In genomic region chr2:64203131-64204005, GRCh38 we compare ENCODE assay signal across 8 cellular contexts. TPM values are rescaled to one million over a fixed set of nuclear protein-coding genes. Genes with fewer than 3 reads are reported as not detected.
DNase-seq lines count a peak whose midpoint lies in the region; ATAC-seq and TF ChIP-seq lines count a peak whose summit lies in the region.

No MANE protein-coding gene starts in this region.

- no peaks in the 10 kb centered on the region for H3K9me3 Mint-ChIP-seq in natural killer cell

- no peaks in the 10 kb centered on the region for H3K36me3 ChIP-seq in BLaER1
- no peaks in the 10 kb centered on the region for H3K36me3 ChIP-seq in Karpas-422 (ENCODE audit: insufficient read depth, low read length)

- H3K27me3 ChIP-seq in BLaER1 (no peaks in the 10 kb centered on the region), Karpas-422 (ENCODE audit: low read length) (no peaks in the 10 kb centered on the region)

- H3K27ac Mint-ChIP-seq in natural killer cell, result peak overlapping the region; percentile 67 to 80

- H3K27ac ChIP-seq in BLaER1 (peak overlapping the region; percentile 80; the same call in 1 of the 2 replicates), Karpas-422 (ENCODE audit: low read length) (0 out of 2 replicates have a peak overlapping the region, but pooled peaks have one; percentile 13), coronary artery (peak overlapping the region; percentile 60 to 88)

- DNase-seq in Karpas-422 (no peak), coronary artery (ENCODE audit: low spot score) (no peak), natural killer cell (no peak), GM10266 (ENCODE audit: extremely low spot score) (no peak), SHP77 (lab: John Stamatoyannopoulos, UW) (no peak), NCI-H1930 (lab: John Stamatoyannopoulos, UW) (no peak), omental fat pad (ENCODE audit: low spot score) (no peak)

- no peaks in the 10 kb centered on the region for H3K9me3 ChIP-seq in BLaER1
- H3K9me3 ChIP-seq in Karpas-422 (ENCODE audit: low read length), result no peaks in the 10 kb centered on the region

- no peaks in the 10 kb centered on the region for H3K79me2 ChIP-seq in Karpas-422 (ENCODE audit: low read length)

- no peak overlapping the region; the same call in 1 of the 2 replicates for H3K9ac ChIP-seq in BLaER1
- peak overlapping the region; percentile 49 for H3K9ac ChIP-seq in Karpas-422 (ENCODE audit: low read length)

- intact Hi-C loops in natural killer cell (cut with micrococcal nuclease), result no loop called here

- no peaks in the 10 kb centered on the region for H3K9me2 ChIP-seq in Karpas-422 (replicated peaks; ENCODE audit: insufficient read depth, low read length)

- H3K4me3 Mint-ChIP-seq in natural killer cell, result no peak overlapping the region

- H3K4me1 Mint-ChIP-seq in natural killer cell, result peaks cover 18 to 19% of the 10 kb centered on the region in 2 donors

- H3K4me1 ChIP-seq in BLaER1 (peaks cover 22% of the 10 kb centered on the region), Karpas-422 (ENCODE audit: low read length) (peaks cover 19% of the 10 kb centered on the region)

- TF ChIP-seq CTCF in coronary artery (IDR thresholded peaks at IDR 0.05) (no peak), natural killer cell (IDR thresholded peaks at IDR 0.05) (no peak), GM10266 (IDR thresholded peaks at IDR 0.05; ENCODE audit: control insufficient read depth, insufficient read depth, low read depth, missing control alignments) (no peak), omental fat pad (IDR thresholded peaks at IDR 0.05) (no peak)

- H3K4me3 ChIP-seq in BLaER1 (peak overlapping the region; percentile 44; the same call in 1 of the 2 replicates), Karpas-422 (ENCODE audit: low read length) (peak overlapping the region; percentile 23; the same call in 1 of the 2 replicates), coronary artery (peak overlapping the region; percentile 30)

- H3K4me2 ChIP-seq in BLaER1 (peak overlapping the region; percentile 84), Karpas-422 (ENCODE audit: low read depth, low read length, poor library complexity, severe bottlenecking) (peak overlapping the region; percentile 52)

- H2AFZ ChIP-seq in Karpas-422 (ENCODE audit: low read length), result peak overlapping the region; percentile 41; the same call in 1 of the 2 replicates

- H3K27me3 Mint-ChIP-seq in natural killer cell (ENCODE audit: low read depth in 2 of 2), result peaks cover 0 to 2% of the 10 kb centered on the region in 2 donors

- ATAC-seq in natural killer cell (no peak), omental fat pad (ENCODE audit: low FRiP score) (no peak)

- H4K20me1 ChIP-seq in BLaER1, result no peaks in the 10 kb centered on the region
- no peaks in the 10 kb centered on the region for H4K20me1 ChIP-seq in Karpas-422 (ENCODE audit: insufficient read depth, low read depth, low read length)

- no peaks in the 10 kb centered on the region for H3K36me3 Mint-ChIP-seq in natural killer cell

RNA-seq across cellular contexts. Expression of gene PELI1, which starts 59.1 kb away (rescaled TPM):
- total RNA-seq in Karpas-422 (2014; rRNA removed; shearing (Covaris generic); ENCODE audit: low replicate concordance), result 49.9 and 90.7 TPM in 2 replicates
- total RNA-seq in natural killer cell, result 100 to 1,000 TPM in 1 of 3 donors, 10 to 100 TPM in 2; 42.3 to 141 (median 65.0) TPM
- total RNA-seq in omental fat pad, result 10 to 100 TPM; 21.7 to 56.7 (median 34.3) TPM

Comparison
In these comparisons a context has a peak if more than half of its experiments do, and no peak if none do; other contexts are left out.
1. H3K27ac ChIP-seq: peak in every context shown above with its lines; median percentile 80 in BLaER1; 74 in coronary artery; 13 in Karpas-422.